8 cellular contexts compared by ENCODE assay signal in genomic region chr6:34414999-34415858, GRCh38. TPM values are rescaled to one million over a fixed set of nuclear protein-coding genes. Genes with fewer than 3 reads are reported as not detected.
DNase-seq lines count a peak whose midpoint lies in the region; ATAC-seq and TF ChIP-seq lines count a peak whose summit lies in the region.

No MANE protein-coding gene starts in this region.

- no peak overlapping the region for H2AFZ ChIP-seq in ACC112 (ENCODE audit: low read length, unreplicated experiment)

- POLR2A ChIA-PET in GM10248 (lab: Yijun Ruan, JAX), result interaction anchor here (0.6 to 1.8 kb wide), 5 partner anchors 8 to 179 kb away, joined by 4 to 13 read pairs (median 5); partner anchors contain the start of genes HMGA1, RPS10 and SMIM29
- POLR2A ChIA-PET in activated CD8-positive, alpha-beta T cell treated with anti-CD3 and anti-CD28 coated beads for 36 hours (lab: Charles Lee), result interaction anchor here (0.7 to 5.4 kb wide), 19 partner anchors 10 to 714 kb away, joined by 3 to 63 read pairs (median 3); partner anchors contain the start of genes BLTP3A, NUDT3 and RPS10
- POLR2A ChIA-PET in naive thymus-derived CD4-positive, alpha-beta T cell (lab: Charles Lee), result interaction anchor here (0.6 to 3.3 kb wide), 10 partner anchors 10 to 519 kb away, joined by 3 to 22 read pairs (median 4); partner anchors contain the start of genes HMGA1, RPS10 and SMIM29

- no peak overlapping the region for H3K4me3 Mint-ChIP-seq in activated CD8-positive, alpha-beta T cell treated with anti-CD3 and anti-CD28 coated beads for 36 hours
- no peak overlapping the region for H3K4me3 Mint-ChIP-seq in naive thymus-derived CD4-positive, alpha-beta T cell

- peaks cover 36% of the 10 kb centered on the region for H3K36me3 ChIP-seq in ACC112 (ENCODE audit: insufficient read depth, low read length)
- peaks cover 5 to 45% (median 34%) of the 10 kb centered on the region in 3 donors for H3K36me3 ChIP-seq in esophagus squamous epithelium
- peaks cover 0 to 44% (median 24%) of the 10 kb centered on the region in 3 experiments for H3K36me3 ChIP-seq in naive thymus-derived CD4-positive, alpha-beta T cell (ENCODE audit: control insufficient read depth in 2 of 3, insufficient read depth in 3 of 3, low read length in 3 of 3)

- ATAC-seq in activated CD8-positive, alpha-beta T cell treated with anti-CD3 and anti-CD28 coated beads for 36 hours, result peak; percentile 61
- peak; percentile 88 for ATAC-seq in naive thymus-derived CD4-positive, alpha-beta T cell
- ATAC-seq in GM21381 (IDR thresholded peaks at IDR 0.05; ENCODE audit: unreplicated experiment) (no peak), HG03442 (IDR thresholded peaks at IDR 0.05; ENCODE audit: unreplicated experiment) (no peak)

- no peaks in the 10 kb centered on the region for H3K27me3 Mint-ChIP-seq in activated CD8-positive, alpha-beta T cell treated with anti-CD3 and anti-CD28 coated beads for 36 hours
- no peaks in the 10 kb centered on the region for H3K27me3 Mint-ChIP-seq in naive thymus-derived CD4-positive, alpha-beta T cell

- TF ChIP-seq CTCF in GM10248 (IDR thresholded peaks at IDR 0.05; ENCODE audit: control extremely low read depth, extremely low read depth, low read depth, missing control alignments) (peak; percentile 55), esophagus squamous epithelium (IDR thresholded peaks at IDR 0.05) (peak; percentile 53 to 78 (median 69))
- peak; percentile 11 for TF ChIP-seq CTCF in activated CD8-positive, alpha-beta T cell treated with anti-CD3 and anti-CD28 coated beads for 36 hours (IDR thresholded peaks at IDR 0.05)

- H3K36me3 Mint-ChIP-seq in activated CD8-positive, alpha-beta T cell treated with anti-CD3 and anti-CD28 coated beads for 36 hours (ENCODE audit: low read depth), result peaks cover 55% of the 10 kb centered on the region
- peaks cover 8 to 41% (median 14%) of the 10 kb centered on the region in 5 donors for H3K36me3 Mint-ChIP-seq in naive thymus-derived CD4-positive, alpha-beta T cell

- CTCF ChIA-PET in GM10248 (lab: Yijun Ruan, JAX), result interaction anchor here (0.7 to 5.8 kb wide), 32 partner anchors 7 to 261 kb away, joined by 3 to 92 read pairs (median 5); partner anchors contain the start of genes NUDT3, RPS10 and SMIM29
- CTCF ChIA-PET in activated CD8-positive, alpha-beta T cell treated with anti-CD3 and anti-CD28 coated beads for 36 hours (lab: Charles Lee), result interaction anchor here (0.6 to 3.7 kb wide), 27 partner anchors 9 to 724 kb away, joined by 3 to 61 read pairs (median 4); partner anchors contain the start of gene SMIM29
- CTCF ChIA-PET in naive thymus-derived CD4-positive, alpha-beta T cell (lab: Charles Lee), result interaction anchor here (0.6 to 4.3 kb wide), 28 partner anchors 8 to 725 kb away, joined by 3 to 64 read pairs (median 3); partner anchors contain the start of genes HMGA1, RPS10 and SMIM29

- intact Hi-C loops in activated CD8-positive, alpha-beta T cell treated with anti-CD3 and anti-CD28 coated beads for 36 hours (cut with micrococcal nuclease), result loop anchor here (10.0 kb wide), 1 partner anchor 250 kb away; no protein-coding TSS in a partner anchor
- intact Hi-C loops in esophagus squamous epithelium (cut with DNase I), result loop anchor here (5.0 kb wide), 2 partner anchors 163 to 218 kb away; no protein-coding TSS in a partner anchor
- intact Hi-C loops in naive thymus-derived CD4-positive, alpha-beta T cell (cut with micrococcal nuclease), result loop anchor here (1.0 to 2.0 kb wide), 4 partner anchors 22 to 251 kb away; partner anchors contain the start of genes SMIM29 (in 2 of the 2) and NUDT3 (in 1 of the 2)

- WGBS in esophagus squamous epithelium, 2 donors, result 34 to 40% methylated on average over 11 of the region's 11 CpGs

- peaks cover 5% of the 10 kb centered on the region for H3K79me2 ChIP-seq in ACC112 (ENCODE audit: control insufficient read depth, insufficient read depth, low read length, unreplicated experiment)

- no peaks in the 10 kb centered on the region for H3K9me3 ChIP-seq in esophagus squamous epithelium
- no peaks in the 10 kb centered on the region for H3K9me3 ChIP-seq in naive thymus-derived CD4-positive, alpha-beta T cell (ENCODE audit: control insufficient read depth in 2 of 3, low read length in 3 of 3)

- H3K27ac Mint-ChIP-seq in activated CD8-positive, alpha-beta T cell treated with anti-CD3 and anti-CD28 coated beads for 36 hours, result peak overlapping the region; percentile 30
- H3K27ac Mint-ChIP-seq in naive thymus-derived CD4-positive, alpha-beta T cell, result peak overlapping the region in 4 of 9 donors; percentile 17 to 56 (median 45)

- H3K4me3 ChIP-seq in ACC112 (ENCODE audit: low read depth, low read length) (no peak overlapping the region), esophagus squamous epithelium (no peak overlapping the region)
- no peak overlapping the region for H3K4me3 ChIP-seq in naive thymus-derived CD4-positive, alpha-beta T cell (ENCODE audit: low read length)

- H3K9me3 Mint-ChIP-seq in activated CD8-positive, alpha-beta T cell treated with anti-CD3 and anti-CD28 coated beads for 36 hours, result no peaks in the 10 kb centered on the region
- no peaks in the 10 kb centered on the region for H3K9me3 Mint-ChIP-seq in naive thymus-derived CD4-positive, alpha-beta T cell

- H3K4me1 ChIP-seq in ACC112 (ENCODE audit: control insufficient read depth, insufficient read depth, low read length, unreplicated experiment), result peaks cover 6% of the 10 kb centered on the region
- peaks cover 6 to 27% (median 9%) of the 10 kb centered on the region in 3 donors for H3K4me1 ChIP-seq in esophagus squamous epithelium
- H3K4me1 ChIP-seq in naive thymus-derived CD4-positive, alpha-beta T cell (ENCODE audit: control insufficient read depth in 2 of 2, insufficient read depth in 2 of 2, low read length in 2 of 2), result no peaks in the 10 kb centered on the region

- 0 out of 2 replicates have a peak overlapping the region, but pooled peaks have one; percentile 1 for H3K27ac ChIP-seq in ACC112 (ENCODE audit: low read depth, low read length)
- H3K27ac ChIP-seq in esophagus squamous epithelium, result peak overlapping the region; percentile 44 to 80 (median 74)
- no peak overlapping the region for H3K27ac ChIP-seq in naive thymus-derived CD4-positive, alpha-beta T cell (ENCODE audit: low read depth, low read length)

- no peak for TF ChIP-seq POLR2A in esophagus squamous epithelium (IDR thresholded peaks at IDR 0.05)

- H3K4me1 Mint-ChIP-seq in activated CD8-positive, alpha-beta T cell treated with anti-CD3 and anti-CD28 coated beads for 36 hours (ENCODE audit: low read depth), result peaks cover 14% of the 10 kb centered on the region
- H3K4me1 Mint-ChIP-seq in naive thymus-derived CD4-positive, alpha-beta T cell, result peaks cover 0 to 17% (median 9%) of the 10 kb centered on the region in 7 donors

- no peaks in the 10 kb centered on the region for H3K27me3 ChIP-seq in ACC112 (ENCODE audit: insufficient read depth, low read length)
- no peaks in the 10 kb centered on the region for H3K27me3 ChIP-seq in esophagus squamous epithelium
- H3K27me3 ChIP-seq in naive thymus-derived CD4-positive, alpha-beta T cell (ENCODE audit: control insufficient read depth in 2 of 2, insufficient read depth in 2 of 2, low read length in 2 of 2), result no peaks in the 10 kb centered on the region

- peak; percentile 55 for DNase-seq in GM10248 (ENCODE audit: extremely low spot score)
- peak; percentile 66 to 75 for DNase-seq in NCI-H526 (lab: John Stamatoyannopoulos, UW)
- DNase-seq in activated CD8-positive, alpha-beta T cell treated with anti-CD3 and anti-CD28 coated beads for 36 hours, result peak; percentile 53
- no peak for DNase-seq in esophagus squamous epithelium (lab: John Stamatoyannopoulos, UW)
- DNase-seq in naive thymus-derived CD4-positive, alpha-beta T cell, result peak in 7 of 9 donors; percentile 38 to 63 (median 56)

RNA-seq across cellular contexts. Expression of gene RPS10, which starts 10.6 kb away (rescaled TPM):
- 1,000 to 10,000 TPM; 2,208 to 2,269 TPM for total RNA-seq in activated CD8-positive, alpha-beta T cell treated with anti-CD3 and anti-CD28 coated beads for 36 hours
- 1,000 to 10,000 TPM in 3 of 4 donors, 100 to 1,000 TPM in 1; 983 to 4,649 (median 2,673) TPM for total RNA-seq in esophagus squamous epithelium
- 1,000 to 10,000 TPM; 1,466 to 3,151 (median 2,905) TPM for total RNA-seq in naive thymus-derived CD4-positive, alpha-beta T cell
- 1,000 to 10,000 TPM; 1,999 to 2,306 TPM for polyA plus RNA-seq in naive thymus-derived CD4-positive, alpha-beta T cell

RNA-seq across cellular contexts. Expression of gene NUDT3, which starts 22.8 kb away (rescaled TPM):
- total RNA-seq in activated CD8-positive, alpha-beta T cell treated with anti-CD3 and anti-CD28 coated beads for 36 hours, result 10 to 100 TPM; 15.0 to 15.2 TPM
- total RNA-seq in esophagus squamous epithelium, result 10 to 100 TPM; 14.9 to 33.4 (median 22.4) TPM
- total RNA-seq in naive thymus-derived CD4-positive, alpha-beta T cell, result 10 to 100 TPM; 16.2 to 29.7 (median 25.4) TPM
- 10 to 100 TPM; 10.4 to 11.5 TPM for polyA plus RNA-seq in naive thymus-derived CD4-positive, alpha-beta T cell

RNA-seq across cellular contexts. Expression of gene PACSIN1, which starts 50.6 kb away (rescaled TPM):
- under 1 TPM; 0.47 to 0.51 TPM for total RNA-seq in activated CD8-positive, alpha-beta T cell treated with anti-CD3 and anti-CD28 coated beads for 36 hours
- not detected for total RNA-seq in esophagus squamous epithelium
- total RNA-seq in naive thymus-derived CD4-positive, alpha-beta T cell, result 1 to 10 TPM in 2 of 5 experiments, under 1 TPM in 3; 0.34 to 3.5 (median 0.57) TPM
- polyA plus RNA-seq in naive thymus-derived CD4-positive, alpha-beta T cell, result under 1 TPM in 1 of 2 donors, not detected in 1; 0.29 TPM

Comparison
In these comparisons a context has a peak if more than half of its experiments do, and no peak if none do; other contexts are left out.
1. CTCF ChIP-seq: peak in every context shown above with its lines; median percentile 69 in esophagus squamous epithelium; 55 in GM10248; 11 in activated CD8-positive, alpha-beta T cell treated with anti-CD3 and anti-CD28 coated beads for 36 hours.
2. ATAC-seq: peak in activated CD8-positive, alpha-beta T cell treated with anti-CD3 and anti-CD28 coated beads for 36 hours (single experiment) and naive thymus-derived CD4-positive, alpha-beta T cell (single experiment); none in GM21381 (single experiment) and HG03442 (single experiment).